In genomic region chrX:146433771-146434170, GRCh38 we compare ENCODE assay signal across 21 cellular contexts.
DNase-seq lines count a peak whose midpoint lies in the region; ATAC-seq, FAIRE-seq and TF ChIP-seq lines count a peak whose summit lies in the region.
"Had no signal": no experiment of that assay in that cellular context is flagged by ENCODE, and none has a peak within 500 bp of the region (broad histone marks: within the 10 kb centered on the region; RNA-seq: fewer than 3 reads in every experiment).

No MANE protein-coding gene starts in this region.

- peaks cover 60% of the 10 kb centered on the region for H3K9me3 Mint-ChIP-seq in mesothelial cell of epicardium

- H3K27me3 Mint-ChIP-seq in mesothelial cell of epicardium (ENCODE audit: low read depth) = no peaks in the 10 kb centered on the region
- H3K27me3 Mint-ChIP-seq: CD4-positive, alpha-beta T cell; CD8-positive, alpha-beta memory T cell had no signal

- no peak for FAIRE-seq in RCC 7860 (lab: Jason Lieb, UNC)
- FAIRE-seq: A204.1, D721Med, GM12878, GM19239 had no signal

- H3K4me1 Mint-ChIP-seq in mesothelial cell of epicardium = no peaks in the 10 kb centered on the region
- H3K4me1 Mint-ChIP-seq: CD14-positive monocyte; CD8-positive, alpha-beta memory T cell; GM23338; H9 had no signal

- no peak overlapping the region for H3K4me3 Mint-ChIP-seq in mesothelial cell of epicardium
- H3K4me3 Mint-ChIP-seq: CD14-positive monocyte; CD4-positive, alpha-beta T cell; CD8-positive, alpha-beta memory T cell; GM23338; H9 had no signal

- no peak for TF ChIP-seq CTCF in mesothelial cell of epicardium (IDR thresholded peaks at IDR 0.05; ENCODE audit: unreplicated experiment)

- no peaks in the 10 kb centered on the region for H3K36me3 Mint-ChIP-seq in mesothelial cell of epicardium
- H3K36me3 Mint-ChIP-seq: CD14-positive monocyte; CD8-positive, alpha-beta memory T cell had no signal

- DNase-seq in HT1080 (ENCODE audit: low read depth) = peak; percentile 82
- DNase-seq in RCC 7860 (ENCODE audit: low spot score) = peak; percentile 44
- peak; percentile 70 for DNase-seq in kidney tubule cell (ENCODE audit: low spot score)
- DNase-seq in mesothelial cell of epicardium (ENCODE audit: low spot score in 2 of 2, unreplicated experiment in 2 of 2) = no peak
- DNase-seq in NCI-H2081 treated with DMSO at 0.1 percent for 48 hours (lab: John Stamatoyannopoulos, UW) = no peak
- DNase-seq: BE2C; CD4-positive, alpha-beta T cell; CD8-positive, alpha-beta memory T cell; DMS 273 treated with DMSO at 0.1 percent for 48 hours; DMS79; EL; GDM1; H9 had no signal

- H3K27ac Mint-ChIP-seq in mesothelial cell of epicardium = no peak overlapping the region
- H3K27ac Mint-ChIP-seq: CD14-positive monocyte; CD4-positive, alpha-beta T cell; CD8-positive, alpha-beta memory T cell; GM23338; H9 had no signal

- no peak for ATAC-seq in GM19328 (IDR thresholded peaks at IDR 0.05; ENCODE audit: unreplicated experiment)
- ATAC-seq: GM12878, GM23338, HCT116 had no signal

Comparison
In these comparisons a context has a peak if more than half of its experiments do, and no peak if none do; other contexts are left out.
1. DNase-seq: peak in HT1080 (single experiment), RCC 7860 (single experiment) and kidney tubule cell (single experiment); none in mesothelial cell of epicardium (0 of 2) and NCI-H2081 treated with DMSO at 0.1 percent for 48 hours (single experiment).